1 cellular context compared by ENCODE assay signal in genomic region chr1:117059678-117060440, GRCh38.
A peak's percentile ranks its signal among the peaks of the same experiment; 100 is the strongest.
TF ChIP-seq lines count a peak whose summit lies in the region.

Gene TTF2, plus strand, starts transcription at chr1:117060326. Its CDS starts 21 bp downstream, at chr1:117060347.

TF ChIP-seq in HepG2, 621 proteins besides CTCF, POLR2A, EP300 and RAD21 (continued from another document and continues in another):
- no peak for TF ChIP-seq ATF6 (CRISPR knock-in tag; conservative IDR thresholded peaks at IDR 0.05)
- TF ChIP-seq ZNF296 (CRISPR knock-in tag; conservative IDR thresholded peaks at IDR 0.05) = no peak
- TF ChIP-seq ZNF605 (CRISPR knock-in tag; IDR thresholded peaks at IDR 0.05) = no peak
- TF ChIP-seq MYNN (CRISPR knock-in tag; IDR thresholded peaks at IDR 0.05; ENCODE audit: low read depth) = no peak
- TF ChIP-seq ZFP36 (IDR thresholded peaks at IDR 0.05; ENCODE audit: borderline replicate concordance, low read depth, low read length, partially characterized antibody) = no peak
- TF ChIP-seq, protein P1, sequence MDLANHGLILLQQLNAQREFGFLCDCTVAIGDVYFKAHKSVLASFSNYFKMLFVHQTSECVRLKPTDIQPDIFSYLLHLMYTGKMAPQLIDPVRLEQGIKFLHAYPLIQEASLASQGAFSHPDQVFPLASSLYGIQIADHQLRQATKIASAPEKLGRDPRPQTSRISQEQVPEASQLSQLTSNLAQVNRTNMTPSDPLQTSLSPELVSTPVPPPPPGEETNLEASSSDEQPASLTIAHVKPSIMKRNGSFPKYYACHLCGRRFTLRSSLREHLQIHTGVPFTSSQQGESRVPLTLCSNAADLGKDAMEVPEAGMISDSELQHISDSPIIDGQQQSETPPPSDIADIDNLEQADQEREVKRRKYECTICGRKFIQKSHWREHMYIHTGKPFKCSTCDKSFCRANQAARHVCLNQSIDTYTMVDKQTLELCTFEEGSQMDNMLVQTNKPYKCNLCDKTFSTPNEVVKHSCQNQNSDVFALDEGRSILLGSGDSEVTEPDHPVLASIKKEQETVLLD (CRISPR knock-in tag; IDR thresholded peaks at IDR 0.05; ENCODE audit: low read depth) = peak; percentile 48; the same call in 1 of the 2 replicates
- TF ChIP-seq, protein P2, sequence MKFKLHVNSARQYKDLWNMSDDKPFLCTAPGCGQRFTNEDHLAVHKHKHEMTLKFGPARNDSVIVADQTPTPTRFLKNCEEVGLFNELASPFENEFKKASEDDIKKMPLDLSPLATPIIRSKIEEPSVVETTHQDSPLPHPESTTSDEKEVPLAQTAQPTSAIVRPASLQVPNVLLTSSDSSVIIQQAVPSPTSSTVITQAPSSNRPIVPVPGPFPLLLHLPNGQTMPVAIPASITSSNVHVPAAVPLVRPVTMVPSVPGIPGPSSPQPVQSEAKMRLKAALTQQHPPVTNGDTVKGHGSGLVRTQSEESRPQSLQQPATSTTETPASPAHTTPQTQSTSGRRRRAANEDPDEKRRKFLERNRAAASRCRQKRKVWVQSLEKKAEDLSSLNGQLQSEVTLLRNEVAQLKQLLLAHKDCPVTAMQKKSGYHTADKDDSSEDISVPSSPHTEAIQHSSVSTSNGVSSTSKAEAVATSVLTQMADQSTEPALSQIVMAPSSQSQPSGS (CRISPR knock-in tag; IDR thresholded peaks at IDR 0.05) = 0 out of 2 replicates have a peak, but pooled peaks have one; percentile 40
- TF ChIP-seq, protein P3, sequence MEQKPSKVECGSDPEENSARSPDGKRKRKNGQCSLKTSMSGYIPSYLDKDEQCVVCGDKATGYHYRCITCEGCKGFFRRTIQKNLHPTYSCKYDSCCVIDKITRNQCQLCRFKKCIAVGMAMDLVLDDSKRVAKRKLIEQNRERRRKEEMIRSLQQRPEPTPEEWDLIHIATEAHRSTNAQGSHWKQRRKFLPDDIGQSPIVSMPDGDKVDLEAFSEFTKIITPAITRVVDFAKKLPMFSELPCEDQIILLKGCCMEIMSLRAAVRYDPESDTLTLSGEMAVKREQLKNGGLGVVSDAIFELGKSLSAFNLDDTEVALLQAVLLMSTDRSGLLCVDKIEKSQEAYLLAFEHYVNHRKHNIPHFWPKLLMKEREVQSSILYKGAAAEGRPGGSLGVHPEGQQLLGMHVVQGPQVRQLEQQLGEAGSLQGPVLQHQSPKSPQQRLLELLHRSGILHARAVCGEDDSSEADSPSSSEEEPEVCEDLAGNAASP (CRISPR knock-in tag; IDR thresholded peaks at IDR 0.05; ENCODE audit: borderline replicate concordance) = no peak
- TF ChIP-seq ZNF33A (CRISPR knock-in tag; IDR thresholded peaks at IDR 0.05; ENCODE audit: borderline replicate concordance) = no peak
- no peak for TF ChIP-seq ZNF547 (CRISPR knock-in tag; IDR thresholded peaks at IDR 0.05)
- TF ChIP-seq TRIM24 (CRISPR knock-in tag; IDR thresholded peaks at IDR 0.05) = no peak
- TF ChIP-seq KLF9 (CRISPR knock-in tag; IDR thresholded peaks at IDR 0.05; ENCODE audit: low read depth) = peak; percentile 91
- no peak for TF ChIP-seq ZBTB10 (CRISPR knock-in tag; IDR thresholded peaks at IDR 0.05; ENCODE audit: borderline replicate concordance)
- TF ChIP-seq ZBTB21 (CRISPR knock-in tag; IDR thresholded peaks at IDR 0.05) = no peak
- TF ChIP-seq SRY (CRISPR knock-in tag; IDR thresholded peaks at IDR 0.05) = no peak
- no peak for TF ChIP-seq SMARCE1 (IDR thresholded peaks at IDR 0.05; ENCODE audit: borderline replicate concordance)
- no peak for TF ChIP-seq ZNF33B (CRISPR knock-in tag; IDR thresholded peaks at IDR 0.05)
- no peak for TF ChIP-seq TP53 (CRISPR knock-in tag; conservative IDR thresholded peaks at IDR 0.05)
- no peak for TF ChIP-seq ARNTL (CRISPR knock-in tag; IDR thresholded peaks at IDR 0.05)
- TF ChIP-seq, protein P4, sequence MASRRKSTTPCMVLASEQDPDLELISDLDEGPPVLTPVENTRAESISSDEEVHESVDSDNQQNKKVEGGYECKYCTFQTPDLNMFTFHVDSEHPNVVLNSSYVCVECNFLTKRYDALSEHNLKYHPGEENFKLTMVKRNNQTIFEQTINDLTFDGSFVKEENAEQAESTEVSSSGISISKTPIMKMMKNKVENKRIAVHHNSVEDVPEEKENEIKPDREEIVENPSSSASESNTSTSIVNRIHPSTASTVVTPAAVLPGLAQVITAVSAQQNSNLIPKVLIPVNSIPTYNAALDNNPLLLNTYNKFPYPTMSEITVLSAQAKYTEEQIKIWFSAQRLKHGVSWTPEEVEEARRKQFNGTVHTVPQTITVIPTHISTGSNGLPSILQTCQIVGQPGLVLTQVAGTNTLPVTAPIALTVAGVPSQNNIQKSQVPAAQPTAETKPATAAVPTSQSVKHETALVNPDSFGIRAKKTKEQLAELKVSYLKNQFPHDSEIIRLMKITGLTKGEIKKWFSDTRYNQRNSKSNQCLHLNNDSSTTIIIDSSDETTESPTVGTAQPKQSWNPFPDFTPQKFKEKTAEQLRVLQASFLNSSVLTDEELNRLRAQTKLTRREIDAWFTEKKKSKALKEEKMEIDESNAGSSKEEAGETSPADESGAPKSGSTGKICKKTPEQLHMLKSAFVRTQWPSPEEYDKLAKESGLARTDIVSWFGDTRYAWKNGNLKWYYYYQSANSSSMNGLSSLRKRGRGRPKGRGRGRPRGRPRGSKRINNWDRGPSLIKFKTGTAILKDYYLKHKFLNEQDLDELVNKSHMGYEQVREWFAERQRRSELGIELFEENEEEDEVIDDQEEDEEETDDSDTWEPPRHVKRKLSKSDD (CRISPR knock-in tag; IDR thresholded peaks at IDR 0.05; ENCODE audit: low read depth) = no peak
- TF ChIP-seq MAZ (IDR thresholded peaks at IDR 0.05; ENCODE audit: borderline replicate concordance, low read depth, low read length) = 0 out of 2 replicates have a peak, but pooled peaks have one; percentile 21
- no peak; the same call in 1 of the 2 replicates for TF ChIP-seq MAZ (CRISPR knock-in tag; IDR thresholded peaks at IDR 0.05; ENCODE audit: low read depth)
- no peak for TF ChIP-seq CERS6 (CRISPR knock-in tag; IDR thresholded peaks at IDR 0.05)
- no peak for TF ChIP-seq HNF1B (CRISPR knock-in tag; IDR thresholded peaks at IDR 0.05)
- no peak for TF ChIP-seq ZNF260 (CRISPR knock-in tag; IDR thresholded peaks at IDR 0.05; ENCODE audit: borderline replicate concordance, low read depth)
- TF ChIP-seq HOXA5 (CRISPR knock-in tag; IDR thresholded peaks at IDR 0.05) = 0 out of 2 replicates have a peak, but pooled peaks have one; percentile 34
- TF ChIP-seq JUN (CRISPR knock-in tag; IDR thresholded peaks at IDR 0.05) = no peak
- no peak for TF ChIP-seq ZNF343 (CRISPR knock-in tag; IDR thresholded peaks at IDR 0.05)
- no peak for TF ChIP-seq RORA (CRISPR knock-in tag; IDR thresholded peaks at IDR 0.05)
- no peak for TF ChIP-seq GTF2F1 (IDR thresholded peaks at IDR 0.05; ENCODE audit: low read length)
- TF ChIP-seq, protein P5, sequence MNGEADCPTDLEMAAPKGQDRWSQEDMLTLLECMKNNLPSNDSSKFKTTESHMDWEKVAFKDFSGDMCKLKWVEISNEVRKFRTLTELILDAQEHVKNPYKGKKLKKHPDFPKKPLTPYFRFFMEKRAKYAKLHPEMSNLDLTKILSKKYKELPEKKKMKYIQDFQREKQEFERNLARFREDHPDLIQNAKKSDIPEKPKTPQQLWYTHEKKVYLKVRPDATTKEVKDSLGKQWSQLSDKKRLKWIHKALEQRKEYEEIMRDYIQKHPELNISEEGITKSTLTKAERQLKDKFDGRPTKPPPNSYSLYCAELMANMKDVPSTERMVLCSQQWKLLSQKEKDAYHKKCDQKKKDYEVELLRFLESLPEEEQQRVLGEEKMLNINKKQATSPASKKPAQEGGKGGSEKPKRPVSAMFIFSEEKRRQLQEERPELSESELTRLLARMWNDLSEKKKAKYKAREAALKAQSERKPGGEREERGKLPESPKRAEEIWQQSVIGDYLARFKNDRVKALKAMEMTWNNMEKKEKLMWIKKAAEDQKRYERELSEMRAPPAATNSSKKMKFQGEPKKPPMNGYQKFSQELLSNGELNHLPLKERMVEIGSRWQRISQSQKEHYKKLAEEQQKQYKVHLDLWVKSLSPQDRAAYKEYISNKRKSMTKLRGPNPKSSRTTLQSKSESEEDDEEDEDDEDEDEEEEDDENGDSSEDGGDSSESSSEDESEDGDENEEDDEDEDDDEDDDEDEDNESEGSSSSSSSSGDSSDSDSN (CRISPR knock-in tag; IDR thresholded peaks at IDR 0.05) = peak; percentile 71
- TF ChIP-seq CREB1 (IDR thresholded peaks at IDR 0.05) = peak; percentile 57; the same call in 1 of the 2 replicates
- peak; percentile 85 for TF ChIP-seq CREB1 (CRISPR knock-in tag; IDR thresholded peaks at IDR 0.05)
- TF ChIP-seq ZNF839 (CRISPR knock-in tag; IDR thresholded peaks at IDR 0.05; ENCODE audit: borderline replicate concordance) = 0 out of 2 replicates have a peak, but pooled peaks have one; percentile 53
- no peak for TF ChIP-seq ZSCAN29 (CRISPR knock-in tag; conservative IDR thresholded peaks at IDR 0.05)
- TF ChIP-seq ZNF34 (CRISPR knock-in tag; IDR thresholded peaks at IDR 0.05; ENCODE audit: borderline replicate concordance) = no peak
- TF ChIP-seq HIVEP1 (CRISPR knock-in tag; IDR thresholded peaks at IDR 0.05) = peak; percentile 53; the same call in 1 of the 2 replicates
- no peak for TF ChIP-seq DPF2 (CRISPR knock-in tag; IDR thresholded peaks at IDR 0.05; ENCODE audit: borderline replicate concordance, low read depth)
- TF ChIP-seq TRAFD1 (CRISPR knock-in tag; IDR thresholded peaks at IDR 0.05; ENCODE audit: borderline replicate concordance) = 0 out of 2 replicates have a peak, but pooled peaks have one; percentile 41
- TF ChIP-seq ZNF124 (CRISPR knock-in tag; IDR thresholded peaks at IDR 0.05) = no peak; the same call in 1 of the 2 replicates
- no peak for TF ChIP-seq PPARG (CRISPR knock-in tag; conservative IDR thresholded peaks at IDR 0.05)
- no peak for TF ChIP-seq ZNF331 (CRISPR knock-in tag; IDR thresholded peaks at IDR 0.05)
- no peak for TF ChIP-seq ZNF337 (CRISPR knock-in tag; IDR thresholded peaks at IDR 0.05; ENCODE audit: borderline replicate concordance, low read depth)
- TF ChIP-seq ZNF784 (CRISPR knock-in tag; IDR thresholded peaks at IDR 0.05; ENCODE audit: borderline replicate concordance) = no peak
